ENCODE assay signal across 1 cellular context in the genomic region with DNA sequence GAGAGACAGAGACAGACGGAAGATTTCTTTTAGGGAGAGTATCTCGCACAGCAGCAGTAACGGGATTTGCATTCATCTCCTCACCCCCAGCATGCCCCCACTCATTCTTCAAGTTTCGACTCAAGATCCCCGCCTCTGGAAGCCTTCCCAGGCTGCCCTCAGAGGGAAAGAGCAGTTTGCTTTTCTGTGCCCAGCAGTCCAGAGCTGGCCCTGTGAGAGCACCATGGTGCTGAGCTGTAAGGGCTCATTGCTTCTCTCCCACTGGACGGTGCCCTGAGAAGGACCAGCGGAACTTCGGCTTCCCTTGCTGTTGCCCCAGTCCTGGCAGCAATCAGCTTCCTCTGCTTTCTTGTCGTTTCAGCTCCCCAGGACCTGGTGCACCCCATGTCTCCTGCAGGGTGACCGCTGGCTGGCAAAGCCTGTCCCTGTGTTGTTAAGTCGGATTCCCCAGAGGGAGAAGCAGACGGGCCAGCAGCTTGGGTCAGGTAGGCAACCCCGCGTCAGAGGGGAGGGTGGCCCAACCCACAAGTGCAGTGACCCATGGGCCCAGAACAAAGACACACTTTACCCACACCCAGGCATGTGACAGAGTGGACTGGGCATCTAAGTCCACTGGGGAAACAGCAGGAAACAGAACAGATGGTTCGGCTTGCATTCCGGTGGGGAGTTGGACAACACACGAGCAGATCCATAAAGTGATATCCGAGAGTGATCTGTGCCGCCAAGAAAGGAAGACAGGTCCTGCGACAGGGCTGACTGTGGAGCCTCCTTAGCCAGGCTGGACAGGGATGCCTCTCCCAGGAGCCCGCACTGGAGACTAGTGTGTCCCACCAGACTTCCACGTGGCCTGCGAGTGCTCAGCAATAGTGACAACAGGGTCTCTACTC.
TF ChIP-seq lines count a peak whose summit lies in the region.

No MANE protein-coding gene starts in this region.

TF ChIP-seq in HepG2, 621 proteins besides CTCF, POLR2A, EP300 and RAD21 (continued from another document and continues in another):
- TF ChIP-seq, protein P1, sequence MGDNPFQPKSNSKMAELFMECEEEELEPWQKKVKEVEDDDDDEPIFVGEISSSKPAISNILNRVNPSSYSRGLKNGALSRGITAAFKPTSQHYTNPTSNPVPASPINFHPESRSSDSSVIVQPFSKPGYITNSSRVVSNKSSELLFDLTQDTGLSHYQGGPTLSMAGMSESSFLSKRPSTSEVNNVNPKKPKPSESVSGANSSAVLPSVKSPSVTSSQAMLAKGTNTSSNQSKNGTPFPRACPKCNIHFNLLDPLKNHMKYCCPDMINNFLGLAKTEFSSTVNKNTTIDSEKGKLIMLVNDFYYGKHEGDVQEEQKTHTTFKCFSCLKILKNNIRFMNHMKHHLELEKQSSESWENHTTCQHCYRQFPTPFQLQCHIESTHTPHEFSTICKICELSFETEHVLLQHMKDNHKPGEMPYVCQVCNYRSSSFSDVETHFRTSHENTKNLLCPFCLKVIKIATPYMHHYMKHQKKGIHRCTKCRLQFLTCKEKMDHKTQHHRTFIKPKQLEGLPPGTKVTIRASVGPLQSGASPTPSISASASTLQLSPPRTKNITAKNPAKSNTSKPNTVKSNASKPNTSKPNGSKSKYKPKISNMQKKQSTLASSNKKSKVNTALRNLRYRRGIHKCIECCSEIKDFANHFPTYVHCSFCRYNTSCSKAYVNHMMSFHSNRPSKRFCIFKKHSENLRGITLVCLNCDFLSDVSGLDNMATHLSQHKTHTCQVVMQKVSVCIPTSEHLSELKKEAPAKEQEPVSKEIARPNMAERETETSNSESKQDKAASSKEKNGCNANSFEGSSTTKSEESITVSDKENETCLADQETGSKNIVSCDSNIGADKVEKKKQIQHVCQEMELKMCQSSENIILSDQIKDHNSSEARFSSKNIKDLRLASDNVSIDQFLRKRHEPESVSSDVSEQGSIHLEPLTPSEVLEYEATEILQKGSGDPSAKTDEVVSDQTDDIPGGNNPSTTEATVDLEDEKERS (CRISPR knock-in tag; IDR thresholded peaks at IDR 0.05), result 0 out of 2 replicates have a peak, but pooled peaks have one; percentile 28
- TF ChIP-seq KDM5B (CRISPR knock-in tag; IDR thresholded peaks at IDR 0.05; ENCODE audit: borderline replicate concordance), result peak; percentile 71; the same call in 1 of the 2 replicates
- TF ChIP-seq, protein P2, sequence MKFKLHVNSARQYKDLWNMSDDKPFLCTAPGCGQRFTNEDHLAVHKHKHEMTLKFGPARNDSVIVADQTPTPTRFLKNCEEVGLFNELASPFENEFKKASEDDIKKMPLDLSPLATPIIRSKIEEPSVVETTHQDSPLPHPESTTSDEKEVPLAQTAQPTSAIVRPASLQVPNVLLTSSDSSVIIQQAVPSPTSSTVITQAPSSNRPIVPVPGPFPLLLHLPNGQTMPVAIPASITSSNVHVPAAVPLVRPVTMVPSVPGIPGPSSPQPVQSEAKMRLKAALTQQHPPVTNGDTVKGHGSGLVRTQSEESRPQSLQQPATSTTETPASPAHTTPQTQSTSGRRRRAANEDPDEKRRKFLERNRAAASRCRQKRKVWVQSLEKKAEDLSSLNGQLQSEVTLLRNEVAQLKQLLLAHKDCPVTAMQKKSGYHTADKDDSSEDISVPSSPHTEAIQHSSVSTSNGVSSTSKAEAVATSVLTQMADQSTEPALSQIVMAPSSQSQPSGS (CRISPR knock-in tag; IDR thresholded peaks at IDR 0.05), result no peak
- 0 out of 2 replicates have a peak, but pooled peaks have one; percentile 32 for TF ChIP-seq GZF1 (CRISPR knock-in tag; IDR thresholded peaks at IDR 0.05)
- no peak for TF ChIP-seq ZNF598 (CRISPR knock-in tag; IDR thresholded peaks at IDR 0.05; ENCODE audit: borderline replicate concordance)
- TF ChIP-seq ARNTL (CRISPR knock-in tag; IDR thresholded peaks at IDR 0.05), result no peak
- TF ChIP-seq, protein P3, sequence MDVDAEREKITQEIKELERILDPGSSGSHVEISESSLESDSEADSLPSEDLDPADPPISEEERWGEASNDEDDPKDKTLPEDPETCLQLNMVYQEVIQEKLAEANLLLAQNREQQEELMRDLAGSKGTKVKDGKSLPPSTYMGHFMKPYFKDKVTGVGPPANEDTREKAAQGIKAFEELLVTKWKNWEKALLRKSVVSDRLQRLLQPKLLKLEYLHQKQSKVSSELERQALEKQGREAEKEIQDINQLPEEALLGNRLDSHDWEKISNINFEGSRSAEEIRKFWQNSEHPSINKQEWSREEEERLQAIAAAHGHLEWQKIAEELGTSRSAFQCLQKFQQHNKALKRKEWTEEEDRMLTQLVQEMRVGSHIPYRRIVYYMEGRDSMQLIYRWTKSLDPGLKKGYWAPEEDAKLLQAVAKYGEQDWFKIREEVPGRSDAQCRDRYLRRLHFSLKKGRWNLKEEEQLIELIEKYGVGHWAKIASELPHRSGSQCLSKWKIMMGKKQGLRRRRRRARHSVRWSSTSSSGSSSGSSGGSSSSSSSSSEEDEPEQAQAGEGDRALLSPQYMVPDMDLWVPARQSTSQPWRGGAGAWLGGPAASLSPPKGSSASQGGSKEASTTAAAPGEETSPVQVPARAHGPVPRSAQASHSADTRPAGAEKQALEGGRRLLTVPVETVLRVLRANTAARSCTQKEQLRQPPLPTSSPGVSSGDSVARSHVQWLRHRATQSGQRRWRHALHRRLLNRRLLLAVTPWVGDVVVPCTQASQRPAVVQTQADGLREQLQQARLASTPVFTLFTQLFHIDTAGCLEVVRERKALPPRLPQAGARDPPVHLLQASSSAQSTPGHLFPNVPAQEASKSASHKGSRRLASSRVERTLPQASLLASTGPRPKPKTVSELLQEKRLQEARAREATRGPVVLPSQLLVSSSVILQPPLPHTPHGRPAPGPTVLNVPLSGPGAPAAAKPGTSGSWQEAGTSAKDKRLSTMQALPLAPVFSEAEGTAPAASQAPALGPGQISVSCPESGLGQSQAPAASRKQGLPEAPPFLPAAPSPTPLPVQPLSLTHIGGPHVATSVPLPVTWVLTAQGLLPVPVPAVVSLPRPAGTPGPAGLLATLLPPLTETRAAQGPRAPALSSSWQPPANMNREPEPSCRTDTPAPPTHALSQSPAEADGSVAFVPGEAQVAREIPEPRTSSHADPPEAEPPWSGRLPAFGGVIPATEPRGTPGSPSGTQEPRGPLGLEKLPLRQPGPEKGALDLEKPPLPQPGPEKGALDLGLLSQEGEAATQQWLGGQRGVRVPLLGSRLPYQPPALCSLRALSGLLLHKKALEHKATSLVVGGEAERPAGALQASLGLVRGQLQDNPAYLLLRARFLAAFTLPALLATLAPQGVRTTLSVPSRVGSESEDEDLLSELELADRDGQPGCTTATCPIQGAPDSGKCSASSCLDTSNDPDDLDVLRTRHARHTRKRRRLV (CRISPR knock-in tag; IDR thresholded peaks at IDR 0.05), result no peak
- TF ChIP-seq, protein P4, sequence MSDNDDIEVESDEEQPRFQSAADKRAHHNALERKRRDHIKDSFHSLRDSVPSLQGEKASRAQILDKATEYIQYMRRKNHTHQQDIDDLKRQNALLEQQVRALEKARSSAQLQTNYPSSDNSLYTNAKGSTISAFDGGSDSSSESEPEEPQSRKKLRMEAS (IDR thresholded peaks at IDR 0.05), result peak; percentile 50; the same call in 1 of the 2 replicates
- no peak for TF ChIP-seq ZNF230 (CRISPR knock-in tag; IDR thresholded peaks at IDR 0.05)
- TF ChIP-seq FOXC1 (CRISPR knock-in tag; IDR thresholded peaks at IDR 0.05; ENCODE audit: borderline replicate concordance), result no peak
- peak; percentile 14; the same call in 1 of the 2 replicates for TF ChIP-seq BHLHE40 (IDR thresholded peaks at IDR 0.05; ENCODE audit: low read length)
- TF ChIP-seq, protein P5, sequence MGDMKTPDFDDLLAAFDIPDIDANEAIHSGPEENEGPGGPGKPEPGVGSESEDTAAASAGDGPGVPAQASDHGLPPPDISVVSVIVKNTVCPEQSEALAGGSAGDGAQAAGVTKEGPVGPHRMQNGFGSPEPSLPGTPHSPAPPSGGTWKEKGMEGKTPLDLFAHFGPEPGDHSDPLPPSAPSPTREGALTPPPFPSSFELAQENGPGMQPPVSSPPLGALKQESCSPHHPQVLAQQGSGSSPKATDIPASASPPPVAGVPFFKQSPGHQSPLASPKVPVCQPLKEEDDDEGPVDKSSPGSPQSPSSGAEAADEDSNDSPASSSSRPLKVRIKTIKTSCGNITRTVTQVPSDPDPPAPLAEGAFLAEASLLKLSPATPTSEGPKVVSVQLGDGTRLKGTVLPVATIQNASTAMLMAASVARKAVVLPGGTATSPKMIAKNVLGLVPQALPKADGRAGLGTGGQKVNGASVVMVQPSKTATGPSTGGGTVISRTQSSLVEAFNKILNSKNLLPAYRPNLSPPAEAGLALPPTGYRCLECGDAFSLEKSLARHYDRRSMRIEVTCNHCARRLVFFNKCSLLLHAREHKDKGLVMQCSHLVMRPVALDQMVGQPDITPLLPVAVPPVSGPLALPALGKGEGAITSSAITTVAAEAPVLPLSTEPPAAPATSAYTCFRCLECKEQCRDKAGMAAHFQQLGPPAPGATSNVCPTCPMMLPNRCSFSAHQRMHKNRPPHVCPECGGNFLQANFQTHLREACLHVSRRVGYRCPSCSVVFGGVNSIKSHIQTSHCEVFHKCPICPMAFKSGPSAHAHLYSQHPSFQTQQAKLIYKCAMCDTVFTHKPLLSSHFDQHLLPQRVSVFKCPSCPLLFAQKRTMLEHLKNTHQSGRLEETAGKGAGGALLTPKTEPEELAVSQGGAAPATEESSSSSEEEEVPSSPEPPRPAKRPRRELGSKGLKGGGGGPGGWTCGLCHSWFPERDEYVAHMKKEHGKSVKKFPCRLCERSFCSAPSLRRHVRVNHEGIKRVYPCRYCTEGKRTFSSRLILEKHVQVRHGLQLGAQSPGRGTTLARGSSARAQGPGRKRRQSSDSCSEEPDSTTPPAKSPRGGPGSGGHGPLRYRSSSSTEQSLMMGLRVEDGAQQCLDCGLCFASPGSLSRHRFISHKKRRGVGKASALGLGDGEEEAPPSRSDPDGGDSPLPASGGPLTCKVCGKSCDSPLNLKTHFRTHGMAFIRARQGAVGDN (CRISPR knock-in tag; IDR thresholded peaks at IDR 0.05), result peak; percentile 59
- no peak for TF ChIP-seq SRF (IDR thresholded peaks at IDR 0.05; ENCODE audit: low read depth, low read length)
- peak; percentile 53 for TF ChIP-seq ZNF883 (CRISPR knock-in tag; IDR thresholded peaks at IDR 0.05; ENCODE audit: not compliant biosample characterization)
- 0 out of 2 replicates have a peak, but pooled peaks have one; percentile 25 for TF ChIP-seq PHF21A (CRISPR knock-in tag; IDR thresholded peaks at IDR 0.05)
- TF ChIP-seq, protein P6, sequence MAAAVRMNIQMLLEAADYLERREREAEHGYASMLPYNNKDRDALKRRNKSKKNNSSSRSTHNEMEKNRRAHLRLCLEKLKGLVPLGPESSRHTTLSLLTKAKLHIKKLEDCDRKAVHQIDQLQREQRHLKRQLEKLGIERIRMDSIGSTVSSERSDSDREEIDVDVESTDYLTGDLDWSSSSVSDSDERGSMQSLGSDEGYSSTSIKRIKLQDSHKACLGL (CRISPR knock-in tag; IDR thresholded peaks at IDR 0.05), result peak; percentile 61; the same call in 1 of the 2 replicates
- TF ChIP-seq TGIF2 (CRISPR knock-in tag; IDR thresholded peaks at IDR 0.05), result 0 out of 2 replicates have a peak, but pooled peaks have one; percentile 29
- TF ChIP-seq KLF11 (CRISPR knock-in tag; IDR thresholded peaks at IDR 0.05), result no peak
- peak; percentile 11 for TF ChIP-seq XRCC5 (optimal IDR thresholded peaks at IDR 0.05; ENCODE audit: low read length)
- TF ChIP-seq ZNF274 (CRISPR knock-in tag; IDR thresholded peaks at IDR 0.05), result peak; percentile 59; the same call in 1 of the 2 replicates
- no peak for TF ChIP-seq ZFY (CRISPR knock-in tag; IDR thresholded peaks at IDR 0.05)
- TF ChIP-seq, protein P7, sequence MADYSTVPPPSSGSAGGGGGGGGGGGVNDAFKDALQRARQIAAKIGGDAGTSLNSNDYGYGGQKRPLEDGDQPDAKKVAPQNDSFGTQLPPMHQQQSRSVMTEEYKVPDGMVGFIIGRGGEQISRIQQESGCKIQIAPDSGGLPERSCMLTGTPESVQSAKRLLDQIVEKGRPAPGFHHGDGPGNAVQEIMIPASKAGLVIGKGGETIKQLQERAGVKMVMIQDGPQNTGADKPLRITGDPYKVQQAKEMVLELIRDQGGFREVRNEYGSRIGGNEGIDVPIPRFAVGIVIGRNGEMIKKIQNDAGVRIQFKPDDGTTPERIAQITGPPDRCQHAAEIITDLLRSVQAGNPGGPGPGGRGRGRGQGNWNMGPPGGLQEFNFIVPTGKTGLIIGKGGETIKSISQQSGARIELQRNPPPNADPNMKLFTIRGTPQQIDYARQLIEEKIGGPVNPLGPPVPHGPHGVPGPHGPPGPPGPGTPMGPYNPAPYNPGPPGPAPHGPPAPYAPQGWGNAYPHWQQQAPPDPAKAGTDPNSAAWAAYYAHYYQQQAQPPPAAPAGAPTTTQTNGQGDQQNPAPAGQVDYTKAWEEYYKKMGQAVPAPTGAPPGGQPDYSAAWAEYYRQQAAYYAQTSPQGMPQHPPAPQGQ (CRISPR knock-in tag; IDR thresholded peaks at IDR 0.05; ENCODE audit: borderline replicate concordance), result no peak
- TF ChIP-seq MYC (CRISPR knock-in tag; IDR thresholded peaks at IDR 0.05; ENCODE audit: borderline replicate concordance), result peak; percentile 31; the same call in 1 of the 2 replicates
- TF ChIP-seq ZNF572 (CRISPR knock-in tag; IDR thresholded peaks at IDR 0.05), result 0 out of 2 replicates have a peak, but pooled peaks have one; percentile 70
- 0 out of 2 replicates have a peak, but pooled peaks have one; percentile 34 for TF ChIP-seq MEF2D (CRISPR knock-in tag; IDR thresholded peaks at IDR 0.05)
- TF ChIP-seq ZNF44 (CRISPR knock-in tag; IDR thresholded peaks at IDR 0.05), result 0 out of 2 replicates have a peak, but pooled peaks have one; percentile 38
- 0 out of 2 replicates have a peak, but pooled peaks have one; percentile 28 for TF ChIP-seq KDM2A (CRISPR knock-in tag; IDR thresholded peaks at IDR 0.05; ENCODE audit: borderline replicate concordance, low read depth)
- TF ChIP-seq FOXK1 (CRISPR knock-in tag; IDR thresholded peaks at IDR 0.05; ENCODE audit: borderline replicate concordance, low read depth), result 0 out of 2 replicates have a peak, but pooled peaks have one; percentile 14
- TF ChIP-seq CCDC6 (CRISPR knock-in tag; IDR thresholded peaks at IDR 0.05), result peak; percentile 78; the same call in 1 of the 2 replicates
- TF ChIP-seq NAIF1 (CRISPR knock-in tag; IDR thresholded peaks at IDR 0.05; ENCODE audit: borderline replicate concordance), result no peak
- no peak for TF ChIP-seq CENPT (CRISPR knock-in tag; IDR thresholded peaks at IDR 0.05; ENCODE audit: low read depth)
- peak; percentile 25; the same call in 1 of the 2 replicates for TF ChIP-seq PITX1 (CRISPR knock-in tag; IDR thresholded peaks at IDR 0.05)
- TF ChIP-seq REXO4 (CRISPR knock-in tag; IDR thresholded peaks at IDR 0.05; ENCODE audit: borderline replicate concordance), result no peak
- peak; percentile 46; the same call in 1 of the 2 replicates for TF ChIP-seq ZNF292 (CRISPR knock-in tag; IDR thresholded peaks at IDR 0.05; ENCODE audit: borderline replicate concordance, low read depth)
- TF ChIP-seq SRY (CRISPR knock-in tag; IDR thresholded peaks at IDR 0.05), result no peak
- TF ChIP-seq, protein P8, sequence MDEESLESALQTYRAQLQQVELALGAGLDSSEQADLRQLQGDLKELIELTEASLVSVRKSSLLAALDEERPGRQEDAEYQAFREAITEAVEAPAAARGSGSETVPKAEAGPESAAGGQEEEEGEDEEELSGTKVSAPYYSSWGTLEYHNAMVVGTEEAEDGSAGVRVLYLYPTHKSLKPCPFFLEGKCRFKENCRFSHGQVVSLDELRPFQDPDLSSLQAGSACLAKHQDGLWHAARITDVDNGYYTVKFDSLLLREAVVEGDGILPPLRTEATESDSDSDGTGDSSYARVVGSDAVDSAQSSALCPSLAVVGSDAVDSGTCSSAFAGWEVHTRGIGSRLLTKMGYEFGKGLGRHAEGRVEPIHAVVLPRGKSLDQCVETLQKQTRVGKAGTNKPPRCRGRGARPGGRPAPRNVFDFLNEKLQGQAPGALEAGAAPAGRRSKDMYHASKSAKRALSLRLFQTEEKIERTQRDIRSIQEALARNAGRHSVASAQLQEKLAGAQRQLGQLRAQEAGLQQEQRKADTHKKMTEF (CRISPR knock-in tag; IDR thresholded peaks at IDR 0.05), result no peak
- no peak for TF ChIP-seq CEBPG (CRISPR knock-in tag; IDR thresholded peaks at IDR 0.05)
